Comparison of ENCODE assay signal across 2 cellular contexts in genomic region chr11:71446150-71446549, GRCh38.
TF ChIP-seq lines count a peak whose summit lies in the region.

No MANE protein-coding gene starts in this region.

TF ChIP-seq in HepG2, 621 proteins besides CTCF, POLR2A, EP300 and RAD21:
- TF ChIP-seq MIER3 (CRISPR knock-in tag; IDR thresholded peaks at IDR 0.05; ENCODE audit: borderline replicate concordance), result no peak
- TF ChIP-seq, protein P1, sequence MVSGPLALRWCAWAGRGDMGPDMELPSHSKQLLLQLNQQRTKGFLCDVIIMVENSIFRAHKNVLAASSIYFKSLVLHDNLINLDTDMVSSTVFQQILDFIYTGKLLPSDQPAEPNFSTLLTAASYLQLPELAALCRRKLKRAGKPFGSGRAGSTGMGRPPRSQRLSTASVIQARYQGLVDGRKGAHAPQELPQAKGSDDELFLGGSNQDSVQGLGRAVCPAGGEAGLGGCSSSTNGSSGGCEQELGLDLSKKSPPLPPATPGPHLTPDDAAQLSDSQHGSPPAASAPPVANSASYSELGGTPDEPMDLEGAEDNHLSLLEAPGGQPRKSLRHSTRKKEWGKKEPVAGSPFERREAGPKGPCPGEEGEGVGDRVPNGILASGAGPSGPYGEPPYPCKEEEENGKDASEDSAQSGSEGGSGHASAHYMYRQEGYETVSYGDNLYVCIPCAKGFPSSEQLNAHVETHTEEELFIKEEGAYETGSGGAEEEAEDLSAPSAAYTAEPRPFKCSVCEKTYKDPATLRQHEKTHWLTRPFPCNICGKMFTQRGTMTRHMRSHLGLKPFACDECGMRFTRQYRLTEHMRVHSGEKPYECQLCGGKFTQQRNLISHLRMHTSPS (CRISPR knock-in tag; IDR thresholded peaks at IDR 0.05; ENCODE audit: low read depth), result no peak
- TF ChIP-seq, protein P2, sequence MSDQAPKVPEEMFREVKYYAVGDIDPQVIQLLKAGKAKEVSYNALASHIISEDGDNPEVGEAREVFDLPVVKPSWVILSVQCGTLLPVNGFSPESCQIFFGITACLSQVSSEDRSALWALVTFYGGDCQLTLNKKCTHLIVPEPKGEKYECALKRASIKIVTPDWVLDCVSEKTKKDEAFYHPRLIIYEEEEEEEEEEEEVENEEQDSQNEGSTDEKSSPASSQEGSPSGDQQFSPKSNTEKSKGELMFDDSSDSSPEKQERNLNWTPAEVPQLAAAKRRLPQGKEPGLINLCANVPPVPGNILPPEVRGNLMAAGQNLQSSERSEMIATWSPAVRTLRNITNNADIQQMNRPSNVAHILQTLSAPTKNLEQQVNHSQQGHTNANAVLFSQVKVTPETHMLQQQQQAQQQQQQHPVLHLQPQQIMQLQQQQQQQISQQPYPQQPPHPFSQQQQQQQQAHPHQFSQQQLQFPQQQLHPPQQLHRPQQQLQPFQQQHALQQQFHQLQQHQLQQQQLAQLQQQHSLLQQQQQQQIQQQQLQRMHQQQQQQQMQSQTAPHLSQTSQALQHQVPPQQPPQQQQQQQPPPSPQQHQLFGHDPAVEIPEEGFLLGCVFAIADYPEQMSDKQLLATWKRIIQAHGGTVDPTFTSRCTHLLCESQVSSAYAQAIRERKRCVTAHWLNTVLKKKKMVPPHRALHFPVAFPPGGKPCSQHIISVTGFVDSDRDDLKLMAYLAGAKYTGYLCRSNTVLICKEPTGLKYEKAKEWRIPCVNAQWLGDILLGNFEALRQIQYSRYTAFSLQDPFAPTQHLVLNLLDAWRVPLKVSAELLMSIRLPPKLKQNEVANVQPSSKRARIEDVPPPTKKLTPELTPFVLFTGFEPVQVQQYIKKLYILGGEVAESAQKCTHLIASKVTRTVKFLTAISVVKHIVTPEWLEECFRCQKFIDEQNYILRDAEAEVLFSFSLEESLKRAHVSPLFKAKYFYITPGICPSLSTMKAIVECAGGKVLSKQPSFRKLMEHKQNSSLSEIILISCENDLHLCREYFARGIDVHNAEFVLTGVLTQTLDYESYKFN (CRISPR knock-in tag; conservative IDR thresholded peaks at IDR 0.05), result no peak
- no peak for TF ChIP-seq ZNF354B (CRISPR knock-in tag; IDR thresholded peaks at IDR 0.05)
- TF ChIP-seq, protein P3, sequence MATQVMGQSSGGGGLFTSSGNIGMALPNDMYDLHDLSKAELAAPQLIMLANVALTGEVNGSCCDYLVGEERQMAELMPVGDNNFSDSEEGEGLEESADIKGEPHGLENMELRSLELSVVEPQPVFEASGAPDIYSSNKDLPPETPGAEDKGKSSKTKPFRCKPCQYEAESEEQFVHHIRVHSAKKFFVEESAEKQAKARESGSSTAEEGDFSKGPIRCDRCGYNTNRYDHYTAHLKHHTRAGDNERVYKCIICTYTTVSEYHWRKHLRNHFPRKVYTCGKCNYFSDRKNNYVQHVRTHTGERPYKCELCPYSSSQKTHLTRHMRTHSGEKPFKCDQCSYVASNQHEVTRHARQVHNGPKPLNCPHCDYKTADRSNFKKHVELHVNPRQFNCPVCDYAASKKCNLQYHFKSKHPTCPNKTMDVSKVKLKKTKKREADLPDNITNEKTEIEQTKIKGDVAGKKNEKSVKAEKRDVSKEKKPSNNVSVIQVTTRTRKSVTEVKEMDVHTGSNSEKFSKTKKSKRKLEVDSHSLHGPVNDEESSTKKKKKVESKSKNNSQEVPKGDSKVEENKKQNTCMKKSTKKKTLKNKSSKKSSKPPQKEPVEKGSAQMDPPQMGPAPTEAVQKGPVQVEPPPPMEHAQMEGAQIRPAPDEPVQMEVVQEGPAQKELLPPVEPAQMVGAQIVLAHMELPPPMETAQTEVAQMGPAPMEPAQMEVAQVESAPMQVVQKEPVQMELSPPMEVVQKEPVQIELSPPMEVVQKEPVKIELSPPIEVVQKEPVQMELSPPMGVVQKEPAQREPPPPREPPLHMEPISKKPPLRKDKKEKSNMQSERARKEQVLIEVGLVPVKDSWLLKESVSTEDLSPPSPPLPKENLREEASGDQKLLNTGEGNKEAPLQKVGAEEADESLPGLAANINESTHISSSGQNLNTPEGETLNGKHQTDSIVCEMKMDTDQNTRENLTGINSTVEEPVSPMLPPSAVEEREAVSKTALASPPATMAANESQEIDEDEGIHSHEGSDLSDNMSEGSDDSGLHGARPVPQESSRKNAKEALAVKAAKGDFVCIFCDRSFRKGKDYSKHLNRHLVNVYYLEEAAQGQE (IDR thresholded peaks at IDR 0.05; ENCODE audit: borderline replicate concordance in 1 of 2, low read depth in 1 of 2, low read length in 2 of 2), result no peak
- no peak for TF ChIP-seq ZNF329 (CRISPR knock-in tag; IDR thresholded peaks at IDR 0.05; ENCODE audit: low read depth)
- no peak for TF ChIP-seq NPAS2 (CRISPR knock-in tag; IDR thresholded peaks at IDR 0.05; ENCODE audit: borderline replicate concordance)
- TF ChIP-seq, protein P4, sequence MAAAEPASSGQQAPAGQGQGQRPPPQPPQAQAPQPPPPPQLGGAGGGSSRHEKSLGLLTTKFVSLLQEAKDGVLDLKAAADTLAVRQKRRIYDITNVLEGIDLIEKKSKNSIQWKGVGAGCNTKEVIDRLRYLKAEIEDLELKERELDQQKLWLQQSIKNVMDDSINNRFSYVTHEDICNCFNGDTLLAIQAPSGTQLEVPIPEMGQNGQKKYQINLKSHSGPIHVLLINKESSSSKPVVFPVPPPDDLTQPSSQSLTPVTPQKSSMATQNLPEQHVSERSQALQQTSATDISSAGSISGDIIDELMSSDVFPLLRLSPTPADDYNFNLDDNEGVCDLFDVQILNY (CRISPR knock-in tag; conservative IDR thresholded peaks at IDR 0.05), result no peak
- no peak for TF ChIP-seq MTA3 (CRISPR knock-in tag; IDR thresholded peaks at IDR 0.05)
- no peak for TF ChIP-seq DPF2 (CRISPR knock-in tag; IDR thresholded peaks at IDR 0.05; ENCODE audit: borderline replicate concordance, low read depth)
- TF ChIP-seq ZNF292 (CRISPR knock-in tag; IDR thresholded peaks at IDR 0.05; ENCODE audit: borderline replicate concordance, low read depth), result no peak
- no peak for TF ChIP-seq POLR2AphosphoS2 (IDR thresholded peaks at IDR 0.05; ENCODE audit: low read depth, low read length)
- no peak for TF ChIP-seq HIVEP1 (CRISPR knock-in tag; IDR thresholded peaks at IDR 0.05)
- TF ChIP-seq DDIT3 (CRISPR knock-in tag; IDR thresholded peaks at IDR 0.05), result no peak

TF ChIP-seq in WTC11, 78 proteins besides CTCF, POLR2A, EP300 and RAD21:
- TF ChIP-seq CREB1 (CRISPR knock-in tag; IDR thresholded peaks at IDR 0.05) (no peak), NFE2L1 (CRISPR knock-in tag; IDR thresholded peaks at IDR 0.05) (no peak), ZNF396 (CRISPR knock-in tag; IDR thresholded peaks at IDR 0.05; ENCODE audit: borderline replicate concordance) (no peak), FOXK1 (CRISPR knock-in tag; IDR thresholded peaks at IDR 0.05) (no peak)
- TF ChIP-seq, protein P5, sequence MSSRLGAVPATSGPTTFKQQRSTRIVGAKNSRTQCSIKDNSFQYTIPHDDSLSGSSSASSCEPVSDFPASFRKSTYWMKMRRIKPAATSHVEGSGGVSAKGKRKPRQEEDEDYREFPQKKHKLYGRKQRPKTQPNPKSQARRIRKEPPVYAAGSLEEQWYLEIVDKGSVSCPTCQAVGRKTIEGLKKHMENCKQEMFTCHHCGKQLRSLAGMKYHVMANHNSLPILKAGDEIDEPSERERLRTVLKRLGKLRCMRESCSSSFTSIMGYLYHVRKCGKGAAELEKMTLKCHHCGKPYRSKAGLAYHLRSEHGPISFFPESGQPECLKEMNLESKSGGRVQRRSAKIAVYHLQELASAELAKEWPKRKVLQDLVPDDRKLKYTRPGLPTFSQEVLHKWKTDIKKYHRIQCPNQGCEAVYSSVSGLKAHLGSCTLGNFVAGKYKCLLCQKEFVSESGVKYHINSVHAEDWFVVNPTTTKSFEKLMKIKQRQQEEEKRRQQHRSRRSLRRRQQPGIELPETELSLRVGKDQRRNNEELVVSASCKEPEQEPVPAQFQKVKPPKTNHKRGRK (CRISPR knock-in tag; IDR thresholded peaks at IDR 0.05; ENCODE audit: borderline replicate concordance), result no peak
- TF ChIP-seq, protein P6, sequence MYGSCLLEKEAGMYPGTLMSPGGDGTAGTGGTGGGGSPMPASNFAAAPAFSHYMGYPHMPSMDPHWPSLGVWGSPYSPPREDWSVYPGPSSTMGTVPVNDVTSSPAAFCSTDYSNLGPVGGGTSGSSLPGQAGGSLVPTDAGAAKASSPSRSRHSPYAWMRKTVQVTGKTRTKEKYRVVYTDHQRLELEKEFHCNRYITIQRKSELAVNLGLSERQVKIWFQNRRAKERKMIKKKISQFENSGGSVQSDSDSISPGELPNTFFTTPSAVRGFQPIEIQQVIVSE (CRISPR knock-in tag; IDR thresholded peaks at IDR 0.05; ENCODE audit: borderline replicate concordance), result no peak
TF ChIP-seq in WTC11: peak in this region for 0.
